In genomic region chr21:26732442-26733221, GRCh38 we compare ENCODE assay signal across 1 cellular context.
A peak's percentile ranks its signal among the peaks of the same experiment; 100 is the strongest.
TF ChIP-seq lines count a peak whose summit lies in the region.

No MANE protein-coding gene starts in this region.

TF ChIP-seq in H1, 55 proteins besides CTCF, POLR2A, EP300 and RAD21:
- TF ChIP-seq KDM5A (IDR thresholded peaks at IDR 0.05; ENCODE audit: low read length) (no peak), HDAC2 (IDR thresholded peaks at IDR 0.05; ENCODE audit: borderline replicate concordance in 1 of 2, low read depth in 2 of 2, low read length in 2 of 2) (0 out of 4 replicates have a peak, but pooled peaks have one; percentile 35 to 46), TAF1 (IDR thresholded peaks at IDR 0.05; ENCODE audit: low read depth, low read length) (0 out of 2 replicates have a peak, but pooled peaks have one; percentile 27), SAP30 (IDR thresholded peaks at IDR 0.05; ENCODE audit: insufficient read depth, insufficient replicate concordance, low read length) (no peak), USF2 (IDR thresholded peaks at IDR 0.05; ENCODE audit: low read length) (no peak), SP1 (IDR thresholded peaks at IDR 0.05; ENCODE audit: low read depth, low read length) (no peak), SRF (IDR thresholded peaks at IDR 0.05; ENCODE audit: low read depth, low read length) (peak; percentile 20; the same call in 1 of the 2 replicates), TEAD4 (IDR thresholded peaks at IDR 0.05; ENCODE audit: low read depth, low read length) (peak; percentile 75)
